In the genomic region with DNA sequence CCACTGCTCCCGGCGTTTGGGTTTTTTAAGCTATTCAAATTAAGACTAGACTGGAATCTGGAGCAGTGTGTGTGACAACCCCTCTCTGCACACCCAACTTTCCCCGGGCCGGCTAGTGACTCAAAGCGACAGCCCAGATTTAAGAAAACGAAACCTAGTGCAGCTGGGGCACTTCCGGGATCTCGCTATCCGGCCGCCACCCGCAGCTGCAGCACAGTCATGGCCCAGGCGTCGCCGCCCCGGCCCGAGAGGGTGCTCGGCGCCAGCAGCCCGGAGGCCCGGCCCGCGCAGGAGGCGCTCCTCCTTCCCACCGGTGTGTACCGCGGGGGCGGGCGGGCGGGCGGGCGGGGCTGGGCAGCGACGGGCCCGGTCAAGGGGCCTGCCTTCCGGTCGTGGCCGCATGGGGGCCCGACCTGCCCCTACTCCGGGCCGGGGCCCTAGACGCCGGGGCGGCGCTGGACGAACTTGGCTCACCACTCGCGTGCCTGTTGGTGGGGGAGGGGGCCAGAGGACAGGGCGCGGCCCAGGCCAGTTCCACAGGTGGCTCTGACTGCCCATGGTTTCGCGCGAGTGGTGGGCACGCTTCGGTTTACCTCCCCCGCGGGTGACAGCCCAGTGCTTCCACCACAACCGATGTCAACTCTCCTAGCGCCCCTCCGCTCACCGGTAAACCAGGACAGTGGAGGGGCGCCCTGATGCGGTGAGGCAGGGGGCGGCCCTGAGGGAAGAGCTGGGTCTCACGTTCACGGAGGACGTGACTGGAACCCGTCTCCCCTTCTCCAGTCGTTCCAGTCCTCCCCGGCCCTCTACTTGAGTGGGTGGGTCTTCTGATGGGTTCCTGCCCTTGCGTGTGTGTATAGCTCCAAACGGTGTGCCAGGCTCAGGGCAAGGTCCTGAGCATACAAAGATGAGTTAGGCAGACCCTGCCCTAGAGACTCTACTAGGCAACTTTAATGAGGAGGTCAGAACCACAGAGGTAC, we compare ENCODE assay signal across 9 cellular contexts. TPM values are rescaled to one million over a fixed set of nuclear protein-coding genes. Genes with fewer than 3 reads are reported as not detected.
DNase-seq lines count a peak whose midpoint lies in the region; ATAC-seq, FAIRE-seq and TF ChIP-seq lines count a peak whose summit lies in the region.
"Had no signal": no experiment of that assay in that cellular context is flagged by ENCODE, and none has a peak within 500 bp of the region (broad histone marks: within the 10 kb centered on the region; RNA-seq: fewer than 3 reads in every experiment).

PHF11 (plus strand) TSS at position 171 of the 980 bp plus-strand sequence; CDS start at position 220, 49 bp downstream.

- H3K4ac ChIP-seq in H1 (replicated peaks; ENCODE audit: insufficient read length, low read depth, low read length) (no peak within 1 kb of the TSS), mesenchymal stem cell (ENCODE audit: low read depth in 1 of 2, low read length in 2 of 2) (peak within 1 kb of the TSS; percentile 96 to 98)

- peak in 2 of 3 experiments; percentile 13 to 29; a peak in 2 of 4 replicates for TF ChIP-seq CTCF in H1 (IDR thresholded peaks at IDR 0.05; ENCODE audit: control extremely low read depth in 1 of 3, insufficient read depth in 1 of 3, low read depth in 1 of 3, low read length in 3 of 3)

- peak within 1 kb of the TSS; percentile 61; the same call in 1 of the 2 replicates for H2BK5ac ChIP-seq in H1 (ENCODE audit: low read depth, low read length)
- H2BK5ac ChIP-seq in mesenchymal stem cell (ENCODE audit: low read depth, low read length, poor library complexity, severe bottlenecking) = no peak within 1 kb of the TSS

- H3K23me2 ChIP-seq in H1 (ENCODE audit: low read depth, low read length) = peaks cover 5% of the 10 kb centered on the region; the same call in 1 of the 2 replicates

- H2BK20ac ChIP-seq in H1 (ENCODE audit: low read length) = no peak within 1 kb of the TSS

- H3K27ac Mint-ChIP-seq in activated CD8-positive, alpha-beta memory T cell treated with anti-CD3 and anti-CD28 coated beads, Interleukin-2, amount 10 ng/mL, durations not matched to agents 7 days and 5 days = peak within 1 kb of the TSS; percentile 99

- H4K91ac ChIP-seq in H1 (replicated peaks; ENCODE audit: insufficient read length, low read length) (peak within 1 kb of the TSS; percentile 87), mesenchymal stem cell (ENCODE audit: low read length) (peak within 1 kb of the TSS; percentile 99)

- TF ChIP-seq EP300 in H1 (IDR thresholded peaks at IDR 0.05; ENCODE audit: borderline replicate concordance in 1 of 2, low read depth in 2 of 2, low read length in 2 of 2) = no peak

- peak; percentile 35 to 70 for TF ChIP-seq POLR2A in H1 (IDR thresholded peaks at IDR 0.05; ENCODE audit: control extremely low read depth in 1 of 2, low read depth in 2 of 2, low read length in 2 of 2)

- peak; percentile 31 for TF ChIP-seq RAD21 in H1 (IDR thresholded peaks at IDR 0.05 in 1 of 2, conservative IDR thresholded peaks at IDR 0.05 in 1 of 2; ENCODE audit: low read depth in 2 of 2, low read length in 2 of 2)

- H3K4me1 Mint-ChIP-seq in activated CD8-positive, alpha-beta memory T cell treated with anti-CD3 and anti-CD28 coated beads, Interleukin-2, amount 10 ng/mL, durations not matched to agents 7 days and 5 days = peaks cover 53% of the 10 kb centered on the region

- H3K14ac ChIP-seq in H1 (ENCODE audit: insufficient read length) = no peak within 1 kb of the TSS
- H3K14ac ChIP-seq in mesenchymal stem cell (ENCODE audit: low read length in 2 of 2) = peak within 1 kb of the TSS in 1 of 2 experiments; percentile 75

- H3K9me3 ChIP-seq in H1 (ENCODE audit: insufficient read depth in 2 of 2, low read depth in 1 of 2, low read length in 1 of 2) (no peaks in the 10 kb centered on the region), mesenchymal stem cell (ENCODE audit: control insufficient read depth, low read length) (no peaks in the 10 kb centered on the region)

- DNase-seq in DMS 273 (lab: John Stamatoyannopoulos, UW; ENCODE audit: unreplicated experiment) (peak; percentile 65), DMS 273 treated with DMSO at 0.1 percent for 48 hours (lab: John Stamatoyannopoulos, UW) (no peak), NCI-H748 treated with DMSO at 0.1 percent for 48 hours (lab: John Stamatoyannopoulos, UW) (peak; percentile 13), H1 (ENCODE audit: low read depth in 1 of 2, low spot score in 2 of 2) (peak in 1 of 2 experiments; percentile 83), mesenchymal stem cell (peak; percentile 89)
- DNase-seq in activated CD8-positive, alpha-beta memory T cell treated with anti-CD3 and anti-CD28 coated beads, Interleukin-2, amount 10 ng/mL, durations not matched to agents 7 days and 5 days = peak; percentile 92
- DNase-seq in stimulated activated CD8-positive, alpha-beta memory T cell treated with anti-CD3 and anti-CD28 coated beads, Interleukin-15, amount 100 ng/mL, for 1 hour (ENCODE audit: low read depth) = peak; percentile 68

- peak within 1 kb of the TSS; percentile 90; the same call in 1 of the 2 replicates for H4K8ac ChIP-seq in H1 (ENCODE audit: extremely low read depth, insufficient read depth, low read length)
- peak within 1 kb of the TSS; percentile 99 for H4K8ac ChIP-seq in mesenchymal stem cell (ENCODE audit: low read length)

- H3K4me3 Mint-ChIP-seq in activated CD8-positive, alpha-beta memory T cell treated with anti-CD3 and anti-CD28 coated beads, Interleukin-2, amount 10 ng/mL, durations not matched to agents 7 days and 5 days = peak within 1 kb of the TSS; percentile 94

- H3K36me3 ChIP-seq in H1 (ENCODE audit: control insufficient read depth in 2 of 4, insufficient read depth in 4 of 4, low read length in 3 of 4) = no peaks in the 10 kb centered on the region
- peaks cover 0 to 20% of the 10 kb centered on the region in 2 experiments for H3K36me3 ChIP-seq in mesenchymal stem cell (ENCODE audit: control insufficient read depth in 1 of 2, insufficient read depth in 2 of 2, low read depth in 1 of 2, low read length in 2 of 2)

- H3K36me3 Mint-ChIP-seq in activated CD8-positive, alpha-beta memory T cell treated with anti-CD3 and anti-CD28 coated beads, Interleukin-2, amount 10 ng/mL, durations not matched to agents 7 days and 5 days = peaks cover 58% of the 10 kb centered on the region

- H2AFZ ChIP-seq in H1 (ENCODE audit: low read length) (peak within 1 kb of the TSS; percentile 98), mesenchymal stem cell (ENCODE audit: low read depth, low read length) (peak within 1 kb of the TSS; percentile 94)

- POLR2A ChIA-PET in H1 (lab: Charles Lee; ENCODE audit: partially characterized antibody) = interaction anchor here (0.8 to 2.0 kb wide), 7 partner anchors 20 to 90 kb away, joined by 3 to 19 read pairs (median 4); partner anchors contain the start of genes CAB39L, RCBTB1 and SETDB2

- H3K4me3 ChIP-seq in H1 (ENCODE audit: extremely low read depth in 1 of 4, insufficient read depth in 2 of 4, low read depth in 3 of 4, low read length in 4 of 4) (peak within 1 kb of the TSS; percentile 33 to 82 (median 72)), mesenchymal stem cell (ENCODE audit: insufficient read depth in 1 of 2, low read depth in 1 of 2, low read length in 2 of 2) (peak within 1 kb of the TSS; percentile 64 to 84)

- no peak within 1 kb of the TSS for H2BK120ac ChIP-seq in H1 (replicated peaks; ENCODE audit: low read depth, low read length)
- peak within 1 kb of the TSS; percentile 94 for H2BK120ac ChIP-seq in mesenchymal stem cell (ENCODE audit: low read depth, low read length)

- H3K9me3 Mint-ChIP-seq in activated CD8-positive, alpha-beta memory T cell treated with anti-CD3 and anti-CD28 coated beads, Interleukin-2, amount 10 ng/mL, durations not matched to agents 7 days and 5 days (ENCODE audit: low read depth) = no peaks in the 10 kb centered on the region

- H3K18ac ChIP-seq in H1 (ENCODE audit: extremely low read depth, low read length) (no peak within 1 kb of the TSS; the same call in 1 of the 2 replicates), mesenchymal stem cell (ENCODE audit: low read depth in 1 of 2, low read length in 2 of 2) (peak within 1 kb of the TSS; percentile 65 to 99)

- no peaks in the 10 kb centered on the region for H3K79me2 ChIP-seq in H1 (ENCODE audit: control insufficient read depth in 1 of 2, insufficient read depth in 2 of 2, low read length in 2 of 2)

- H3K23ac ChIP-seq in H1 (ENCODE audit: insufficient read length) (no peak within 1 kb of the TSS), mesenchymal stem cell (ENCODE audit: low read length in 2 of 2) (no peak within 1 kb of the TSS)

- H2BK15ac ChIP-seq in H1 (ENCODE audit: low read length) (peak within 1 kb of the TSS; percentile 72; the same call in 1 of the 2 replicates), mesenchymal stem cell (ENCODE audit: low read depth, poor library complexity, severe bottlenecking) (peak within 1 kb of the TSS; percentile 70)

- WGBS in H1 (ENCODE audit: extremely low coverage in 1 of 2, insufficient coverage in 1 of 2, insufficient read length in 1 of 2, insufficient replicate concordance in 2 of 2, low coverage in 1 of 2, low lambda C conversion rate in 2 of 2, missing lambda C conversion rate in 1 of 2), 2 experiments = 3% methylated on average over 50 of the region's 71 CpGs; no CpG with 5 or more reads in 1 of the 2 experiments
- 13% methylated on average over 53 of the region's 71 CpGs for WGBS in mesenchymal stem cell

- CTCF ChIA-PET in activated CD8-positive, alpha-beta memory T cell treated with anti-CD3 and anti-CD28 coated beads, Interleukin-2, amount 10 ng/mL, durations not matched to agents 7 days and 5 days (lab: Charles Lee) = interaction anchor here (0.7 to 4.5 kb wide), 9 partner anchors 10 to 297 kb away, joined by 3 to 21 read pairs (median 3); partner anchors contain the start of genes CAB39L, KPNA3 and SETDB2
- CTCF ChIA-PET in H1 (lab: Charles Lee; ENCODE audit: partially characterized antibody) = interaction anchor here (0.7 to 1.5 kb wide), 8 partner anchors 12 to 215 kb away, joined by 3 to 5 read pairs (median 4); no protein-coding TSS in a partner anchor

- no peak within 1 kb of the TSS for H2AK5ac ChIP-seq in H1 (ENCODE audit: low read depth, low read length)
- no peak within 1 kb of the TSS for H2AK5ac ChIP-seq in mesenchymal stem cell (ENCODE audit: low read length, severe bottlenecking)

- FAIRE-seq in H1 (lab: Jason Lieb, UNC) = no peak
- FAIRE-seq: A204.1 had no signal

- H3K56ac ChIP-seq in H1 (replicated peaks; ENCODE audit: insufficient read length, low read depth, low read length) = no peak within 1 kb of the TSS

- H3K27me3 ChIP-seq in H1 (replicated peaks in 1 of 4; ENCODE audit: control insufficient read depth in 3 of 4, extremely low read depth in 1 of 4, insufficient read depth in 3 of 4, low read length in 3 of 4) (0 out of 7 replicates have a peak, but pooled peaks cover 0 to 2% (median 0%) of the 10 kb centered on the region in 4 experiments), mesenchymal stem cell (ENCODE audit: control insufficient read depth in 1 of 2, insufficient read depth in 1 of 2, low read length in 2 of 2) (no peaks in the 10 kb centered on the region)

- H4K5ac ChIP-seq in H1 (ENCODE audit: insufficient read length, low read depth, low read length) = peak within 1 kb of the TSS; percentile 20

- peak within 1 kb of the TSS; percentile 53 to 92 for H3K4me2 ChIP-seq in H1 (ENCODE audit: insufficient read depth in 1 of 2, low read depth in 2 of 2, low read length in 2 of 2)
- H3K4me2 ChIP-seq in mesenchymal stem cell (ENCODE audit: low read length, poor library complexity, severe bottlenecking) = peak within 1 kb of the TSS; percentile 81

- H3K27ac ChIP-seq in H1 (ENCODE audit: low read depth, low read length) (peak within 1 kb of the TSS; percentile 1; the same call in 1 of the 2 replicates), mesenchymal stem cell (ENCODE audit: low read length, poor library complexity, severe bottlenecking) (peak within 1 kb of the TSS; percentile 81)

- H3K27me3 Mint-ChIP-seq in activated CD8-positive, alpha-beta memory T cell treated with anti-CD3 and anti-CD28 coated beads, Interleukin-2, amount 10 ng/mL, durations not matched to agents 7 days and 5 days = no peaks in the 10 kb centered on the region

- H3K9ac ChIP-seq in H1 (replicated peaks in 1 of 4; ENCODE audit: extremely low read depth in 1 of 4, low read depth in 3 of 4, low read length in 3 of 4) = peak within 1 kb of the TSS; percentile 14 to 63 (median 34)
- H3K9ac ChIP-seq in mesenchymal stem cell (ENCODE audit: low read length) = peak within 1 kb of the TSS; percentile 93

- peak; percentile 86 for ATAC-seq in HG02884 (IDR thresholded peaks at IDR 0.05; ENCODE audit: unreplicated experiment)
- peak; percentile 87 for ATAC-seq in activated CD8-positive, alpha-beta memory T cell treated with anti-CD3 and anti-CD28 coated beads, Interleukin-2, amount 10 ng/mL, durations not matched to agents 7 days and 5 days

- H3K79me1 ChIP-seq in H1 (ENCODE audit: low read depth, low read length) (no peaks in the 10 kb centered on the region), mesenchymal stem cell (replicated peaks; ENCODE audit: low read length, poor library complexity, severe bottlenecking) (peaks cover 5% of the 10 kb centered on the region)

- no peaks in the 10 kb centered on the region for H4K20me1 ChIP-seq in H1 (replicated peaks in 1 of 2; ENCODE audit: control insufficient read depth in 1 of 2, insufficient read depth in 2 of 2, low read length in 2 of 2)

- H3K4me1 ChIP-seq in H1 (replicated peaks in 1 of 4; ENCODE audit: control insufficient read depth in 3 of 4, insufficient read depth in 4 of 4, low read length in 3 of 4) (no peaks in the 10 kb centered on the region), mesenchymal stem cell (ENCODE audit: control insufficient read depth, insufficient read depth, low read depth, low read length) (peaks cover 5% of the 10 kb centered on the region)

- H2BK12ac ChIP-seq in H1 (ENCODE audit: low read depth, low read length) = no peak within 1 kb of the TSS
- H2BK12ac ChIP-seq in mesenchymal stem cell (ENCODE audit: low read length in 2 of 2) = peak within 1 kb of the TSS; percentile 69 to 95

RNA-seq across cellular contexts. Expression of gene PHF11, which starts in this region (rescaled TPM):
- 100 to 1,000 TPM in 1 of 2 experiments, 10 to 100 TPM in 1; 79.6 to 129 TPM for total RNA-seq in activated CD8-positive, alpha-beta memory T cell treated with anti-CD3 and anti-CD28 coated beads, Interleukin-2, amount 10 ng/mL, durations not matched to agents 7 days and 5 days
- 6.1 and 9.3 TPM in 2 replicates for total RNA-seq in H1 (2021; fragmentation: NEBNext Ultra II Directional; extraction: Animal tissue kit (Norgen Biotek cat#: 25700))
- polyA plus RNA-seq in H1 (2011; rRNA removed) = 5.6 and 8.1 TPM in 2 replicates
- polyA plus RNA-seq in H1 (2011; cell fraction: cytosol; rRNA removed) = 6.8 TPM
- 6.2 TPM for polyA plus RNA-seq in H1 (2011; cell fraction: nucleus; rRNA removed)
- 6.5 to 12.6 TPM (median 9.7 TPM) in 4 replicates for polyA plus RNA-seq in H1 (2012, experiment 1 of 2)
- polyA plus RNA-seq in H1 (2012, experiment 2 of 2) = 2.4 TPM
- polyA plus RNA-seq in H1 (2013, experiment 1 of 2) = 9.0 TPM
- polyA plus RNA-seq in H1 (2013, experiment 2 of 2) = 8.2 TPM
- polyA minus RNA-seq in H1 (2011; rRNA and poly(A)+ RNA removed) = 5.3 and 6.7 TPM in 2 replicates
- 3.8 TPM for polyA minus RNA-seq in H1 (2011; cell fraction: cytosol; rRNA and poly(A)+ RNA removed)
- polyA minus RNA-seq in H1 (2011; cell fraction: nucleus; rRNA and poly(A)+ RNA removed) = 9.2 TPM
- polyA plus RNA-seq in mesenchymal stem cell (2013, experiment 1 of 2) = 35.2 TPM
- 34.4 TPM for polyA plus RNA-seq in mesenchymal stem cell (2013, experiment 2 of 2)
